11 cellular contexts compared by ENCODE assay signal in the genomic region with DNA sequence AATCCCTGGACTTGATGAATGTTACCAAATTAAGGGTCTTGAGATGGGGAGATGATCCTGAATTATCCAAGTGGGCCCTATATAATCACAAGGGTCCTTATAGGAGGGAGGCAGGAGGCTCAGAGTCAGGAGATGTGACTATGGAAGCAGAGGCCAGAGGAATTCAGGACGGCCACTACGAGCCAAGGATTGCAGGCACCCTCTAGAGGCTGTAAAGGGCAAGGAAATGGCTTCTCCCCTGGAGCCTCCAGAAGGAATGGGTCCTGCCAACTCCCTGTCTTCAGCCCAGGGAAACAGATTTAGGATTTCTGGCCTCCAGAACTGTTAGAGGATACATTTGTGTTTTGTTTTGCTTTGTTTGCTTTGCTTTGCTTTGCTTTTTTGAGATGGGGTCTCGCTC. TPM values are rescaled to one million over a fixed set of nuclear protein-coding genes. Genes with fewer than 3 reads are reported as not detected.
DNase-seq lines count a peak whose midpoint lies in the region; ATAC-seq and TF ChIP-seq lines count a peak whose summit lies in the region.
"Had no signal": no experiment of that assay in that cellular context is flagged by ENCODE, and none has a peak within 500 bp of the region (broad histone marks: within the 10 kb centered on the region; RNA-seq: fewer than 3 reads in every experiment).

No MANE protein-coding gene starts in this region.

- 71 to 85% methylated on average over 3 of the region's 3 CpGs for WGBS in testis, 2 donors

- TF ChIP-seq CTCF in A673 (conservative IDR thresholded peaks at IDR 0.05; ENCODE audit: low read depth, low read length) = peak; percentile 36
- peak; percentile 9 for TF ChIP-seq CTCF in GM13977 (IDR thresholded peaks at IDR 0.05; ENCODE audit: extremely low read depth, insufficient read depth, missing control alignments)
- peak; percentile 54 for TF ChIP-seq CTCF in foreskin fibroblast (IDR thresholded peaks at IDR 0.05; ENCODE audit: low read depth, low read length)
- TF ChIP-seq CTCF in testis (IDR thresholded peaks at IDR 0.05) = no peak

- H3K4me1 ChIP-seq in A673 (ENCODE audit: insufficient read depth, low read length, poor library complexity, severe bottlenecking) (peaks cover 28% of the 10 kb centered on the region), testis (no peaks in the 10 kb centered on the region)
- H3K4me1 ChIP-seq: prostate gland had no signal

- intact Hi-C loops in A673 (cut with micrococcal nuclease; ENCODE audit: unreplicated experiment) = no loop called here
- intact Hi-C loops in testis (cut with DNase I; ENCODE audit: low total_unique reads) = no loop called here

- POLR2A ChIA-PET in A673 (lab: Charles Lee; ENCODE audit: low non-redundant PET) = no interaction called here

- H3K9me3 ChIP-seq in A673 (ENCODE audit: low read depth, low read length, poor library complexity, severe bottlenecking) (no peaks in the 10 kb centered on the region), testis (no peaks in the 10 kb centered on the region)
- H3K9me3 ChIP-seq: prostate gland had no signal

- no peak overlapping the region for H3K27ac Mint-ChIP-seq in activated naive CD8-positive, alpha-beta T cell treated with anti-CD3 and anti-CD28 coated beads for 36 hours

- CTCF ChIA-PET in A673 (lab: Charles Lee) = no interaction called here

- ATAC-seq in HG03095 (IDR thresholded peaks at IDR 0.05; ENCODE audit: unreplicated experiment) (no peak), HG02678 (IDR thresholded peaks at IDR 0.05; ENCODE audit: unreplicated experiment) (no peak)

- H3K4me1 Mint-ChIP-seq in activated naive CD8-positive, alpha-beta T cell treated with anti-CD3 and anti-CD28 coated beads for 36 hours = no peaks in the 10 kb centered on the region

- H3K9me3 Mint-ChIP-seq in activated naive CD8-positive, alpha-beta T cell treated with anti-CD3 and anti-CD28 coated beads for 36 hours = no peaks in the 10 kb centered on the region

- no peaks in the 10 kb centered on the region for H3K36me3 Mint-ChIP-seq in activated naive CD8-positive, alpha-beta T cell treated with anti-CD3 and anti-CD28 coated beads for 36 hours

- H3K36me3 ChIP-seq in A673 (ENCODE audit: insufficient read depth, low read length, poor library complexity, severe bottlenecking) (no peaks in the 10 kb centered on the region), testis (ENCODE audit: low read depth, missing control alignments) (no peaks in the 10 kb centered on the region)
- H3K36me3 ChIP-seq: prostate gland had no signal

- H3K27me3 Mint-ChIP-seq in activated naive CD8-positive, alpha-beta T cell treated with anti-CD3 and anti-CD28 coated beads for 36 hours = peaks cover 10% of the 10 kb centered on the region

- H3K4me3 Mint-ChIP-seq in activated naive CD8-positive, alpha-beta T cell treated with anti-CD3 and anti-CD28 coated beads for 36 hours = no peak overlapping the region

- TF ChIP-seq POLR2A in testis (IDR thresholded peaks at IDR 0.05) = no peak

- BruUV-seq in A673 (replicated peaks; lab: Mats Ljungman, UMichigan) = no TSS peak

- no peak overlapping the region for H3K27ac ChIP-seq in A673 (ENCODE audit: low read depth, low read length, poor library complexity, severe bottlenecking)
- no peak overlapping the region for H3K27ac ChIP-seq in testis
- H3K27ac ChIP-seq: prostate gland had no signal

- H3K4me3 ChIP-seq in A673 (ENCODE audit: low read depth, low read length, poor library complexity, severe bottlenecking) (no peak overlapping the region), foreskin fibroblast (ENCODE audit: low read depth in 1 of 2, low read length in 2 of 2) (no peak overlapping the region), testis (no peak overlapping the region)
- H3K4me3 ChIP-seq: prostate gland had no signal

- DNase-seq in A673 (ENCODE audit: low spot score) = peak; percentile 21
- no peak for DNase-seq in GM13977 (ENCODE audit: low spot score)
- DNase-seq in SW480 (ENCODE audit: low spot score) = peak; percentile 28
- DNase-seq in foreskin fibroblast = peak in 1 of 2 donors; percentile 69
- DNase-seq in activated naive CD8-positive, alpha-beta T cell treated with anti-CD3 and anti-CD28 coated beads for 36 hours = no peak
- no peak for DNase-seq in testis
- DNase-seq: activated T-cell treated with anti-CD3 and anti-CD28 coated beads for 4 hours, cerebellar nuclear complex had no signal

- H3K27me3 ChIP-seq in A673 (replicated peaks; ENCODE audit: insufficient read depth, low read depth, low read length, poor library complexity) (no peaks in the 10 kb centered on the region), testis (no peaks in the 10 kb centered on the region)

- in situ Hi-C loops in GM13977 (cut with MboI; ENCODE audit: low pct_unique_long_range_greater_than_20kb, low sequenced_read_pairs, unreplicated experiment) = no loop called here

RNA-seq across cellular contexts. Expression of gene BDKRB1, which starts 8.8 kb away (rescaled TPM):
- total RNA-seq in A673 (2021) = not detected in 2 replicates
- total RNA-seq in activated naive CD8-positive, alpha-beta T cell treated with anti-CD3 and anti-CD28 coated beads for 36 hours = not detected
- total RNA-seq in testis = 1 to 10 TPM; 3.3 to 3.4 TPM
- polyA plus RNA-seq in testis (ENCODE audit: insufficient read depth, low read depth, low replicate concordance) = 4.9 TPM

Comparison
In these comparisons a context has a peak if more than half of its experiments do, and no peak if none do; other contexts are left out.
1. DNase-seq: peak in A673 (single experiment) and SW480 (single experiment); none in GM13977 (single experiment), activated naive CD8-positive, alpha-beta T cell treated with anti-CD3 and anti-CD28 coated beads for 36 hours (single experiment) and testis (single experiment).
2. CTCF ChIP-seq: peak in A673 (single experiment), GM13977 (single experiment) and foreskin fibroblast (single experiment); none in testis (0 of 3).